12 cellular contexts compared by ENCODE assay signal in the genomic region with DNA sequence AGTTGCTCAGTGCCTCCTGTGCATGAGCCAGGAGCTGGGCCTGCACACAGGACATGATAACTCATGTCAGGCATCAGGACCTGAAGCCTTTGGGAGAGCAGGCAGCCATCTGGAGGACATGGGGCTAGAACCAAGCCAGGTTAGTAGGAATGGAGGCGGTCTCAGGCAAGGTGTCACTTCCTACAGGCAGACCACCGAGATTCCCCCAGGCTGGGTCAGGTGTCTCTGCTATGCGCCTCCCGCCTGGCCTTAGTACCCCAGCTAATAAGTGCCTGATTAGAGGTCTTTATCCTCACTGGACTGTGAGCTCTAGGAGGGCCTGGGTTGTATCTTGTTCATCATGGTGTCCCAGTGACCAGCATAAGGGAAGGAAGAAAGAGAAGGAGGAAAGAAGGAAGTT. TPM values are rescaled to one million over a fixed set of nuclear protein-coding genes. Genes with fewer than 3 reads are reported as not detected.
DNase-seq lines count a peak whose midpoint lies in the region; ATAC-seq, FAIRE-seq and TF ChIP-seq lines count a peak whose summit lies in the region.
"Had no signal": no experiment of that assay in that cellular context is flagged by ENCODE, and none has a peak within 500 bp of the region (broad histone marks: within the 10 kb centered on the region; RNA-seq: fewer than 3 reads in every experiment).

No MANE protein-coding gene starts in this region.

- no peak for TF ChIP-seq CTCF in Caco-2 (IDR thresholded peaks at IDR 0.05; ENCODE audit: insufficient read depth in 1 of 2, low read depth in 1 of 2, low read length in 1 of 2, severe bottlenecking in 1 of 2, unreplicated experiment in 1 of 2)
- TF ChIP-seq CTCF in H1 (IDR thresholded peaks at IDR 0.05; ENCODE audit: control extremely low read depth in 1 of 3, insufficient read depth in 1 of 3, low read depth in 1 of 3, low read length in 3 of 3): no peak
- TF ChIP-seq CTCF in nephron (IDR thresholded peaks at IDR 0.05; ENCODE audit: unreplicated experiment in 3 of 3): no peak

- no peak overlapping the region for H3K14ac ChIP-seq in H1 (ENCODE audit: insufficient read length)

- no peak overlapping the region; the same call in 1 of the 2 replicates for H3K27ac ChIP-seq in H1 (ENCODE audit: low read depth, low read length)
- no peak overlapping the region for H3K27ac ChIP-seq in effector memory CD4-positive, alpha-beta T cell (ENCODE audit: insufficient read depth, low read length, poor library complexity, severe bottlenecking)
- H3K27ac ChIP-seq: GM23248 had no signal

- no peak overlapping the region for H3K4me2 ChIP-seq in H1 (ENCODE audit: insufficient read depth in 1 of 2, low read depth in 2 of 2, low read length in 2 of 2)

- H3K4me1 ChIP-seq in Caco-2 (peaks cover 24% of the 10 kb centered on the region), H1 (replicated peaks in 1 of 4; ENCODE audit: control insufficient read depth in 3 of 4, insufficient read depth in 4 of 4, low read length in 3 of 4) (peaks cover 6 to 14% (median 11%) of the 10 kb centered on the region in 4 experiments)
- H3K4me1 ChIP-seq in effector memory CD4-positive, alpha-beta T cell (ENCODE audit: control insufficient read depth, insufficient read depth, low read length, poor library complexity, severe bottlenecking): peaks cover 11% of the 10 kb centered on the region

- H2BK5ac ChIP-seq in H1 (ENCODE audit: low read depth, low read length): no peak overlapping the region

- H2AFZ ChIP-seq in H1 (ENCODE audit: low read length): no peak overlapping the region
- H2AFZ ChIP-seq: GM23248 had no signal

- H2BK15ac ChIP-seq in H1 (ENCODE audit: low read length): no peak overlapping the region

- ATAC-seq in Right ventricle myocardium inferior: no peak
- no peak for ATAC-seq in Right ventricle myocardium superior (ENCODE audit: poor library complexity)
- ATAC-seq in HG02623 (IDR thresholded peaks at IDR 0.05; ENCODE audit: unreplicated experiment): no peak

- H3K36me3 Mint-ChIP-seq in Caco-2 (ENCODE audit: insufficient read depth, unreplicated experiment) (no peaks in the 10 kb centered on the region), nephron (ENCODE audit: low read depth) (peaks cover 22% of the 10 kb centered on the region)

- DNase-seq in Right ventricle myocardium inferior (ENCODE audit: missing footprints) (peak; percentile 37), Right ventricle myocardium superior (no peak), Caco-2 (peak; percentile 9 to 44), H1 (ENCODE audit: low read depth in 1 of 2, low spot score in 2 of 2) (no peak), pons (ENCODE audit: low spot score) (no peak)
- DNase-seq in effector memory CD4-positive, alpha-beta T cell: no peak

- H3K9me3 Mint-ChIP-seq in Caco-2 (ENCODE audit: unreplicated experiment) (no peaks in the 10 kb centered on the region), nephron (no peaks in the 10 kb centered on the region)
- H3K9me3 Mint-ChIP-seq: CD8-positive, alpha-beta T cell had no signal

- H3K23ac ChIP-seq in H1 (ENCODE audit: insufficient read length): no peak overlapping the region

- 0 out of 2 replicates have a peak overlapping the region, but pooled peaks have one; percentile 50 for H2BK12ac ChIP-seq in H1 (ENCODE audit: low read depth, low read length)

- H3K27me3 Mint-ChIP-seq in Caco-2 (ENCODE audit: insufficient read depth, unreplicated experiment) (no peaks in the 10 kb centered on the region), nephron (ENCODE audit: low read depth) (peaks cover 19% of the 10 kb centered on the region)

- no TSS peak for BruUV-seq in Caco-2 (replicated peaks; lab: Mats Ljungman, UMichigan)

- H4K5ac ChIP-seq in H1 (ENCODE audit: insufficient read length, low read depth, low read length): no peak overlapping the region

- H4K91ac ChIP-seq in H1 (replicated peaks; ENCODE audit: insufficient read length, low read length): no peak overlapping the region

- WGBS in H1 (ENCODE audit: extremely low coverage in 1 of 2, insufficient coverage in 1 of 2, insufficient read length in 1 of 2, insufficient replicate concordance in 2 of 2, low coverage in 1 of 2, low lambda C conversion rate in 2 of 2, missing lambda C conversion rate in 1 of 2), 2 experiments: 85% methylated on average over 4 of the region's 4 CpGs; no CpG with 5 or more reads in 1 of the 2 experiments

- H3K9me3 ChIP-seq in Caco-2: no peaks in the 10 kb centered on the region
- no peaks in the 10 kb centered on the region for H3K9me3 ChIP-seq in H1 (ENCODE audit: insufficient read depth in 2 of 2, low read depth in 1 of 2, low read length in 1 of 2)
- no peaks in the 10 kb centered on the region for H3K9me3 ChIP-seq in effector memory CD4-positive, alpha-beta T cell (ENCODE audit: control insufficient read depth, low read length)

- POLR2A ChIA-PET in Caco-2 (lab: Charles Lee): no interaction called here
- POLR2A ChIA-PET in H1 (lab: Charles Lee; ENCODE audit: partially characterized antibody): interaction anchor here (0.9 to 1.6 kb wide), 8 partner anchors 9 to 169 kb away, joined by 3 to 6 read pairs (median 4); no protein-coding TSS in a partner anchor

- no peak for TF ChIP-seq POLR2A in H1 (IDR thresholded peaks at IDR 0.05; ENCODE audit: control extremely low read depth in 1 of 2, low read depth in 2 of 2, low read length in 2 of 2)

- no peak overlapping the region for H3K4ac ChIP-seq in H1 (replicated peaks; ENCODE audit: insufficient read length, low read depth, low read length)

- CTCF ChIA-PET in Caco-2 (lab: Charles Lee): interaction anchor here (0.7 to 1.6 kb wide), 13 partner anchors 9 to 351 kb away, joined by 3 to 8 read pairs (median 4); a partner anchor contains a TSS
- CTCF ChIA-PET in H1 (lab: Charles Lee; ENCODE audit: partially characterized antibody): interaction anchor here (0.5 to 23.0 kb wide), 26 partner anchors 10 to 399 kb away, joined by 3 to 412 read pairs (median 5); a partner anchor contains a TSS

- intact Hi-C loops in Right ventricle myocardium inferior (cut with DNase I): loop anchor here (5.0 kb wide), 1 partner anchor 38 kb away; a partner anchor contains a TSS
- intact Hi-C loops in Right ventricle myocardium superior (cut with DNase I): no loop called here
- intact Hi-C loops in Caco-2 (cut with micrococcal nuclease; ENCODE audit: unreplicated experiment): no loop called here

- H3K4me1 Mint-ChIP-seq in Caco-2 (ENCODE audit: low read depth, unreplicated experiment) (no peaks in the 10 kb centered on the region), nephron (peaks cover 11% of the 10 kb centered on the region)

- no peak overlapping the region for H3K18ac ChIP-seq in H1 (ENCODE audit: extremely low read depth, low read length)

- no peaks in the 10 kb centered on the region for H3K27me3 ChIP-seq in Caco-2 (replicated peaks; ENCODE audit: control insufficient read depth, insufficient read depth, low read length)
- H3K27me3 ChIP-seq in H1 (replicated peaks in 1 of 4; ENCODE audit: control insufficient read depth in 3 of 4, extremely low read depth in 1 of 4, insufficient read depth in 3 of 4, low read length in 3 of 4): peaks cover 0 to 14% (median 12%) of the 10 kb centered on the region in 4 experiments; a peak in 5 of 7 replicates
- no peaks in the 10 kb centered on the region for H3K27me3 ChIP-seq in effector memory CD4-positive, alpha-beta T cell (replicated peaks; ENCODE audit: control insufficient read depth, insufficient read depth, low read length, poor library complexity, severe bottlenecking)

- H2BK120ac ChIP-seq in H1 (replicated peaks; ENCODE audit: low read depth, low read length): no peak overlapping the region

- H3K4me3 ChIP-seq in Caco-2 (ENCODE audit: low read depth, low read length) (no peak overlapping the region), H1 (ENCODE audit: extremely low read depth in 1 of 4, insufficient read depth in 2 of 4, low read depth in 3 of 4, low read length in 4 of 4) (no peak overlapping the region)
- H3K4me3 ChIP-seq in effector memory CD4-positive, alpha-beta T cell (ENCODE audit: insufficient read depth, low read depth, low read length, poor library complexity, severe bottlenecking): no peak overlapping the region
- H3K4me3 ChIP-seq: GM23248 had no signal

- no peak overlapping the region for H3K56ac ChIP-seq in H1 (replicated peaks; ENCODE audit: insufficient read length, low read depth, low read length)

- H3K4me3 Mint-ChIP-seq in Caco-2 (ENCODE audit: unreplicated experiment) (no peak overlapping the region), nephron (no peak overlapping the region)
- H3K4me3 Mint-ChIP-seq: CD8-positive, alpha-beta T cell had no signal

- H2BK20ac ChIP-seq in H1 (ENCODE audit: low read length): no peak overlapping the region

- H4K8ac ChIP-seq in H1 (ENCODE audit: extremely low read depth, insufficient read depth, low read length): no peak overlapping the region

- H3K27ac Mint-ChIP-seq in Caco-2 (ENCODE audit: unreplicated experiment) (no peak overlapping the region), nephron (peak overlapping the region in 2 of 3 experiments; percentile 16 to 58)
- H3K27ac Mint-ChIP-seq: CD14-positive monocyte; CD8-positive, alpha-beta T cell had no signal

- peaks cover 2% of the 10 kb centered on the region; the same call in 1 of the 2 replicates for H3K23me2 ChIP-seq in H1 (ENCODE audit: low read depth, low read length)

- no peaks in the 10 kb centered on the region for H4K20me1 ChIP-seq in H1 (replicated peaks in 1 of 2; ENCODE audit: control insufficient read depth in 1 of 2, insufficient read depth in 2 of 2, low read length in 2 of 2)

- H3K79me1 ChIP-seq in H1 (ENCODE audit: low read depth, low read length): no peaks in the 10 kb centered on the region

- no peak overlapping the region for H3K9ac ChIP-seq in H1 (replicated peaks in 1 of 4; ENCODE audit: extremely low read depth in 1 of 4, low read depth in 3 of 4, low read length in 3 of 4)
- H3K9ac ChIP-seq: GM23248 had no signal

- no peak for TF ChIP-seq RAD21 in H1 (IDR thresholded peaks at IDR 0.05 in 1 of 2, conservative IDR thresholded peaks at IDR 0.05 in 1 of 2; ENCODE audit: low read depth in 2 of 2, low read length in 2 of 2)

- H3K36me3 ChIP-seq in Caco-2 (ENCODE audit: control insufficient read depth, insufficient read depth, low read length) (no peaks in the 10 kb centered on the region), H1 (ENCODE audit: control insufficient read depth in 2 of 4, insufficient read depth in 4 of 4, low read length in 3 of 4) (no peaks in the 10 kb centered on the region; a peak in 1 of 8 replicates)
- peaks cover 4% of the 10 kb centered on the region for H3K36me3 ChIP-seq in effector memory CD4-positive, alpha-beta T cell (ENCODE audit: control insufficient read depth, insufficient read depth, low read length)

- no peak for FAIRE-seq in H1 (lab: Jason Lieb, UNC)

- peak overlapping the region; percentile 48; the same call in 1 of the 2 replicates for H2AK5ac ChIP-seq in H1 (ENCODE audit: low read depth, low read length)

- no peak for TF ChIP-seq EP300 in H1 (IDR thresholded peaks at IDR 0.05; ENCODE audit: borderline replicate concordance in 1 of 2, low read depth in 2 of 2, low read length in 2 of 2)

- no peaks in the 10 kb centered on the region for H3K79me2 ChIP-seq in H1 (ENCODE audit: control insufficient read depth in 1 of 2, insufficient read depth in 2 of 2, low read length in 2 of 2)

RNA-seq across cellular contexts. Expression of a gene that starts 15.6 kb away (rescaled TPM):
- total RNA-seq in Right ventricle myocardium inferior: 1.7 TPM
- total RNA-seq in Right ventricle myocardium superior: 0.78 TPM
- total RNA-seq in Caco-2 (2022): 2.2 and 3.4 TPM in 2 replicates
- total RNA-seq in H1 (2021; fragmentation: NEBNext Ultra II Directional; extraction: Animal tissue kit (Norgen Biotek cat#: 25700)): 5.8 and 5.9 TPM in 2 replicates
- polyA plus RNA-seq in H1 (2011; rRNA removed): 5.2 and 5.7 TPM in 2 replicates
- polyA plus RNA-seq in H1 (2011; cell fraction: cytosol; rRNA removed): 3.9 TPM
- polyA plus RNA-seq in H1 (2011; cell fraction: nucleus; rRNA removed): 12.4 TPM
- 6.3 to 11.5 TPM (median 8.1 TPM) in 4 replicates for polyA plus RNA-seq in H1 (2012, experiment 1 of 2)
- polyA plus RNA-seq in H1 (2012, experiment 2 of 2): 3.9 TPM
- polyA plus RNA-seq in H1 (2013, experiment 1 of 2): 3.4 TPM
- 3.4 TPM for polyA plus RNA-seq in H1 (2013, experiment 2 of 2)
- polyA minus RNA-seq in H1 (2011; rRNA and poly(A)+ RNA removed): 2.6 and 3.1 TPM in 2 replicates
- polyA minus RNA-seq in H1 (2011; cell fraction: cytosol; rRNA and poly(A)+ RNA removed): 2.9 TPM
- 4.2 TPM for polyA minus RNA-seq in H1 (2011; cell fraction: nucleus; rRNA and poly(A)+ RNA removed)
- total RNA-seq: HT1080 had no signal
- polyA plus RNA-seq: CD14-positive monocyte had no signal

RNA-seq across cellular contexts. Expression of a gene that starts 19.2 kb away (rescaled TPM):
- total RNA-seq in Right ventricle myocardium inferior (260 TPM), Right ventricle myocardium superior (250 TPM), Caco-2 (2022) (10.5 and 15.2 TPM in 2 replicates)
- total RNA-seq in H1 (2021; fragmentation: NEBNext Ultra II Directional; extraction: Animal tissue kit (Norgen Biotek cat#: 25700)): 17.8 and 18.3 TPM in 2 replicates
- 121 and 154 TPM in 2 replicates for polyA plus RNA-seq in H1 (2011; rRNA removed)
- polyA plus RNA-seq in H1 (2011; cell fraction: cytosol; rRNA removed): 49.3 TPM
- 74.7 TPM for polyA plus RNA-seq in H1 (2011; cell fraction: nucleus; rRNA removed)
- polyA plus RNA-seq in H1 (2012, experiment 1 of 2): 14.5 to 28.8 TPM (median 21.8 TPM) in 4 replicates
- polyA plus RNA-seq in H1 (2012, experiment 2 of 2): 16.0 TPM
- polyA plus RNA-seq in H1 (2013, experiment 1 of 2): 17.4 TPM
- 17.7 TPM for polyA plus RNA-seq in H1 (2013, experiment 2 of 2)
- 63.4 and 70.8 TPM in 2 replicates for polyA minus RNA-seq in H1 (2011; rRNA and poly(A)+ RNA removed)
- polyA minus RNA-seq in H1 (2011; cell fraction: cytosol; rRNA and poly(A)+ RNA removed): 22.0 TPM
- 45.0 TPM for polyA minus RNA-seq in H1 (2011; cell fraction: nucleus; rRNA and poly(A)+ RNA removed)

RNA-seq across cellular contexts. Expression of a gene that starts 36.1 kb away (rescaled TPM):
- 38.4 TPM for total RNA-seq in Right ventricle myocardium inferior
- 35.4 TPM for total RNA-seq in Right ventricle myocardium superior
- total RNA-seq in Caco-2 (2022): 74.8 and 76.2 TPM in 2 replicates
- total RNA-seq in H1 (2021; fragmentation: NEBNext Ultra II Directional; extraction: Animal tissue kit (Norgen Biotek cat#: 25700)): 13.1 and 14.1 TPM in 2 replicates
- 5.2 and 6.1 TPM in 2 replicates for polyA plus RNA-seq in H1 (2011; rRNA removed)
- polyA plus RNA-seq in H1 (2011; cell fraction: cytosol; rRNA removed): 6.2 TPM
- polyA plus RNA-seq in H1 (2011; cell fraction: nucleus; rRNA removed): 11.6 TPM
- polyA plus RNA-seq in H1 (2012, experiment 1 of 2): 13.3 to 16.7 TPM (median 15.0 TPM) in 4 replicates
- polyA plus RNA-seq in H1 (2012, experiment 2 of 2): 9.9 TPM
- 6.4 TPM for polyA plus RNA-seq in H1 (2013, experiment 1 of 2)
- 6.6 TPM for polyA plus RNA-seq in H1 (2013, experiment 2 of 2)
- polyA minus RNA-seq in H1 (2011; rRNA and poly(A)+ RNA removed): 3.9 and 6.5 TPM in 2 replicates
- 7.4 TPM for polyA minus RNA-seq in H1 (2011; cell fraction: cytosol; rRNA and poly(A)+ RNA removed)
- 6.0 TPM for polyA minus RNA-seq in H1 (2011; cell fraction: nucleus; rRNA and poly(A)+ RNA removed)

RNA-seq across cellular contexts. Expression of a gene that starts 51.4 kb away (rescaled TPM):
- total RNA-seq in Right ventricle myocardium inferior: 151 TPM
- total RNA-seq in Right ventricle myocardium superior: 135 TPM
- not detected in 2 replicates for total RNA-seq in Caco-2 (2022)
- not detected in 2 replicates for total RNA-seq in H1 (2021; fragmentation: NEBNext Ultra II Directional; extraction: Animal tissue kit (Norgen Biotek cat#: 25700))
- polyA plus RNA-seq in H1 (2011; rRNA removed): 0.12 and 0.36 TPM in 2 replicates
- polyA plus RNA-seq in H1 (2011; cell fraction: cytosol; rRNA removed): 0.18 TPM
- 0.27 TPM for polyA plus RNA-seq in H1 (2011; cell fraction: nucleus; rRNA removed)
- polyA plus RNA-seq in H1 (2012, experiment 1 of 2): 0.31 to 0.65 TPM in 2 of 4 replicates, not detected in the others
- 0.43 TPM for polyA plus RNA-seq in H1 (2012, experiment 2 of 2)
- polyA plus RNA-seq in H1 (2013, experiment 1 of 2): 0.36 TPM
- 0.33 TPM for polyA plus RNA-seq in H1 (2013, experiment 2 of 2)
- polyA minus RNA-seq in H1 (2011; rRNA and poly(A)+ RNA removed): not detected in 2 replicates
- polyA minus RNA-seq in H1 (2011; cell fraction: cytosol; rRNA and poly(A)+ RNA removed): not detected
- not detected for polyA minus RNA-seq in H1 (2011; cell fraction: nucleus; rRNA and poly(A)+ RNA removed)
- total RNA-seq: GM23248, HT1080 had no signal

RNA-seq across cellular contexts. Expression of a gene that starts 58.5 kb away (rescaled TPM):
- total RNA-seq in Right ventricle myocardium inferior (16.4 TPM), Right ventricle myocardium superior (12.6 TPM), Caco-2 (2022) (10.4 and 14.7 TPM in 2 replicates)
- 21.7 and 24.2 TPM in 2 replicates for total RNA-seq in H1 (2021; fragmentation: NEBNext Ultra II Directional; extraction: Animal tissue kit (Norgen Biotek cat#: 25700))
- polyA plus RNA-seq in H1 (2011; rRNA removed): 24.0 and 34.4 TPM in 2 replicates
- 23.6 TPM for polyA plus RNA-seq in H1 (2011; cell fraction: cytosol; rRNA removed)
- 46.6 TPM for polyA plus RNA-seq in H1 (2011; cell fraction: nucleus; rRNA removed)
- polyA plus RNA-seq in H1 (2012, experiment 1 of 2): 22.1 to 30.6 TPM (median 25.9 TPM) in 4 replicates
- 18.4 TPM for polyA plus RNA-seq in H1 (2012, experiment 2 of 2)
- 35.2 TPM for polyA plus RNA-seq in H1 (2013, experiment 1 of 2)
- polyA plus RNA-seq in H1 (2013, experiment 2 of 2): 29.2 TPM
- polyA minus RNA-seq in H1 (2011; rRNA and poly(A)+ RNA removed): 24.6 and 29.1 TPM in 2 replicates
- 32.7 TPM for polyA minus RNA-seq in H1 (2011; cell fraction: cytosol; rRNA and poly(A)+ RNA removed)
- polyA minus RNA-seq in H1 (2011; cell fraction: nucleus; rRNA and poly(A)+ RNA removed): 31.4 TPM

Comparison
In these comparisons a context has a peak if more than half of its experiments do, and no peak if none do; other contexts are left out.
1. DNase-seq: peak in Right ventricle myocardium inferior (single experiment) and Caco-2 (2 of 2); none in Right ventricle myocardium superior (single experiment), H1 (0 of 2), pons (single experiment) and effector memory CD4-positive, alpha-beta T cell (0 of 3).
2. RNA of a gene that starts 19.2 kb away (total RNA-seq): 260 TPM in Right ventricle myocardium inferior (single experiment) and 250 TPM in Right ventricle myocardium superior (single experiment); 17.8 to 18.3 TPM in H1 and 10.5 to 15.2 TPM in Caco-2; every median in the first group is over 10 times any median in the second.